Comparison of ENCODE assay signal across 3 cellular contexts in the genomic region with DNA sequence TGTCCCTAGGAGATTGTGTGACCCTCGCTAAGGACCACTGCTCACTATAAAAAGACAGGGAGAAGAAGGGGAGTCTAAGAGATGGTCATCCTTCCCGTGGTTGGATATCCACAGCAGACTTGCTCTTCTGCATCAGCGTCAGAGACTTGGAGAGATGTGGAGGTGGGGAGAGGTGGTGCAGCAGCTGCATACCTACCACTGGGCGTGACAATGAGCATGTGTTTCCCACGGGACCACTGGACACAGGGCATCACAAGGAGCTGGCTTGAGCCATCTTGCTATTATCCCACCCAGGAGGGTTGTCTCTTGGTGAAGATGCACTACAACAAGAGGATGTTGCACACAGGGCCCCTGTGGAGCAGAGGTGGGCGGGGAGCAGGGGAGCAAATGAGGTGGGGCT.
A peak's percentile ranks its signal among the peaks of the same experiment; 100 is the strongest.
TF ChIP-seq lines count a peak whose summit lies in the region.

No MANE protein-coding gene starts in this region.

TF ChIP-seq in HepG2, 621 proteins besides CTCF, POLR2A, EP300 and RAD21:
- TF ChIP-seq YEATS2 (CRISPR knock-in tag; IDR thresholded peaks at IDR 0.05; ENCODE audit: borderline replicate concordance) (no peak), TEAD3 (CRISPR knock-in tag; optimal IDR thresholded peaks at IDR 0.05; ENCODE audit: borderline replicate concordance) (peak; percentile 89)

TF ChIP-seq in Ishikawa, 13 proteins besides CTCF, POLR2A, EP300 and RAD21:
- TF ChIP-seq EGR1 (IDR thresholded peaks at IDR 0.05): no peak
- TF ChIP-seq CEBPB (IDR thresholded peaks at IDR 0.05): no peak
- TF ChIP-seq TEAD4 (IDR thresholded peaks at IDR 0.05): 0 out of 2 replicates have a peak, but pooled peaks have one; percentile 44
- TF ChIP-seq FOXM1 (IDR thresholded peaks at IDR 0.05; ENCODE audit: borderline replicate concordance, low read depth): no peak
- TF ChIP-seq YY1 (IDR thresholded peaks at IDR 0.05; ENCODE audit: low read depth): no peak
- TF ChIP-seq ZBTB7A (IDR thresholded peaks at IDR 0.05; ENCODE audit: low read depth): no peak
- TF ChIP-seq NFIC (IDR thresholded peaks at IDR 0.05): no peak
TF ChIP-seq in Ishikawa: peak in this region for 1.

TF ChIP-seq in H1, 55 proteins besides CTCF, POLR2A, EP300 and RAD21:
- TF ChIP-seq MAFK (IDR thresholded peaks at IDR 0.05; ENCODE audit: low read depth, low read length) (no peak), TEAD4 (IDR thresholded peaks at IDR 0.05; ENCODE audit: low read depth, low read length) (peak; percentile 66), HDAC2 (IDR thresholded peaks at IDR 0.05; ENCODE audit: borderline replicate concordance in 1 of 2, low read depth in 2 of 2, low read length in 2 of 2) (no peak), CREB1 (IDR thresholded peaks at IDR 0.05) (no peak), CBX5 (IDR thresholded peaks at IDR 0.05; ENCODE audit: low read depth, low read length) (no peak)
